In genomic region chr5:16579142-16579541, GRCh38 we compare ENCODE assay signal across 16 cellular contexts. TPM values are rescaled to one million over a fixed set of nuclear protein-coding genes. Genes with fewer than 3 reads are reported as not detected.
DNase-seq lines count a peak whose midpoint lies in the region; ATAC-seq, FAIRE-seq and TF ChIP-seq lines count a peak whose summit lies in the region.
"Had no signal": no experiment of that assay in that cellular context is flagged by ENCODE, and none has a peak within 500 bp of the region (broad histone marks: within the 10 kb centered on the region; RNA-seq: fewer than 3 reads in every experiment).

No MANE protein-coding gene starts in this region.

- intact Hi-C loops in sciatic nerve (cut with DNase I), result no loop called here

- ATAC-seq in sciatic nerve, result no peak

- no peak overlapping the region for H3K4me3 Mint-ChIP-seq in HFFc6
- H3K4me3 Mint-ChIP-seq: activated naive CD8-positive, alpha-beta T cell treated with anti-CD3 and anti-CD28 coated beads for 36 hours; naive B cell had no signal

- TF ChIP-seq CTCF in HFFc6 (IDR thresholded peaks at IDR 0.05), result no peak

- H3K4me1 Mint-ChIP-seq in HFFc6 (ENCODE audit: low read depth), result peaks cover 21% of the 10 kb centered on the region

- H3K9me3 Mint-ChIP-seq in HFFc6, result no peaks in the 10 kb centered on the region

- H3K27ac Mint-ChIP-seq in HFFc6, result no peak overlapping the region
- H3K27ac Mint-ChIP-seq: activated naive CD8-positive, alpha-beta T cell treated with anti-CD3 and anti-CD28 coated beads for 36 hours; naive B cell had no signal

- peaks cover 7% of the 10 kb centered on the region; the same call in 1 of the 2 replicates for H3K27me3 Mint-ChIP-seq in HFFc6 (ENCODE audit: insufficient read depth)
- H3K27me3 Mint-ChIP-seq: activated naive CD8-positive, alpha-beta T cell treated with anti-CD3 and anti-CD28 coated beads for 36 hours; naive B cell had no signal

- FAIRE-seq in HTR-8/SVneo (lab: Jason Lieb, UNC), result no peak
- FAIRE-seq: D721Med, small intestine had no signal

- no peaks in the 10 kb centered on the region for H3K36me3 Mint-ChIP-seq in HFFc6 (ENCODE audit: low read depth)

- DNase-seq in NCI-H146 (lab: John Stamatoyannopoulos, UW), result peak; percentile 55
- peak; percentile 89 for DNase-seq in NCI-H748 treated with DMSO at 0.1 percent for 48 hours (lab: John Stamatoyannopoulos, UW)
- peak; percentile 82 for DNase-seq in globus pallidus (ENCODE audit: low spot score)
- DNase-seq in sciatic nerve (ENCODE audit: low spot score), result peak; percentile 69
- no peak for DNase-seq in HFFc6
- DNase-seq in SIG-M5 treated with dmso at 0.1 percent for 504 hours (lab: John Stamatoyannopoulos, UW; ENCODE audit: unreplicated experiment), result no peak
- DNase-seq in HTR-8/SVneo (ENCODE audit: insufficient read length, low spot score), result no peak
- DNase-seq in germinal center (ENCODE audit: low spot score), result no peak
- DNase-seq: activated naive CD8-positive, alpha-beta T cell treated with anti-CD3 and anti-CD28 coated beads for 36 hours; cortex of kidney; naive B cell; NCI-H526; SIG-M5; small intestine; transverse colon had no signal

RNA-seq across cellular contexts. Expression of gene RETREG1, which starts 37.7 kb away (rescaled TPM):
- 37.4 TPM for total RNA-seq in sciatic nerve
- total RNA-seq in HFFc6 (2021; fragmentation: NEBNext Ultra II Directional; extraction: Animal tissue kit (Norgen Biotek cat#: 25700)), result under 1 TPM in 2 of 6 experiments, not detected in 4; 0.09 to 0.14 TPM

Comparison
In these comparisons a context has a peak if more than half of its experiments do, and no peak if none do; other contexts are left out.
1. DNase-seq: peak in NCI-H146 (single experiment), NCI-H748 treated with DMSO at 0.1 percent for 48 hours (single experiment), globus pallidus (single experiment) and sciatic nerve (single experiment); none in HFFc6 (single experiment), SIG-M5 treated with dmso at 0.1 percent for 504 hours (single experiment), HTR-8/SVneo (single experiment) and germinal center (single experiment).
2. RNA of gene RETREG1, which starts 37.7 kb away (total RNA-seq): 37.4 TPM in sciatic nerve (single experiment); 0.09 to 0.14 TPM in HFFc6; every median in the first group is over 10 times any median in the second.